ENCODE assay signal across 11 cellular contexts in the genomic region with DNA sequence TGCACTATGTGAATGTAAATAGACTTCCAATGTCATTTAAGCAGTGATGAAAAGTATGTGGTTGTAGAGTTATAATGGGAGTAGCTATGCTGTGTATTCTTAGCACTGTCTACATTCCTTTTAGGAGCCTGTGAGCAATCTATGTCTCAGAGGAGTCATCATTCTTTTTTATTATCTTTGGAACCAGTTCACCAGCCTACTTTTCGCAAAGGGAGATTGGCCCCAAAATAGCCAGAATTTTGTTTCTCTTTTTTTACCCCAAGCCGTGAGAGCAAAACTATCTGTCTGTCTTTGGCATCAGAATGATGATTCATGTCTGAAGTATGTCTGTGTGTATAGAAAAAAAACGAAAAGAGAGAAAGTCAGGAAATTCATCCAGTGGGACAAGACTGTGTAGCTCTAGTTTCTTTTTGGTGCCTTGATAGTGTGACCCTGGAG. TPM values are rescaled to one million over a fixed set of nuclear protein-coding genes. Genes with fewer than 3 reads are reported as not detected.
DNase-seq lines count a peak whose midpoint lies in the region; ATAC-seq, FAIRE-seq and TF ChIP-seq lines count a peak whose summit lies in the region.
"Had no signal": no experiment of that assay in that cellular context is flagged by ENCODE, and none has a peak within 500 bp of the region (broad histone marks: within the 10 kb centered on the region; RNA-seq: fewer than 3 reads in every experiment).

No MANE protein-coding gene starts in this region.

- H3K27me3 ChIP-seq in HCT116 (ENCODE audit: insufficient read depth, low read length) (no peaks in the 10 kb centered on the region), ascending aorta (no peaks in the 10 kb centered on the region)

- H3K4me3 ChIP-seq in HCT116 (replicated peaks in 1 of 2; ENCODE audit: low read depth in 1 of 2, low read length in 2 of 2): peak overlapping the region in 1 of 2 experiments; percentile 6; a peak in 1 of 4 replicates
- H3K4me3 ChIP-seq in ascending aorta: peak overlapping the region in 1 of 2 donors; percentile 19

- CTCF ChIA-PET in HCT116 (lab: Charles Lee): no interaction called here

- H3K4me1 ChIP-seq in HCT116 (ENCODE audit: control insufficient read depth in 1 of 2, insufficient read depth in 2 of 2, low read length in 2 of 2) (peaks cover 12 to 19% of the 10 kb centered on the region in 2 experiments), ascending aorta (peaks cover 4 to 63% of the 10 kb centered on the region in 2 donors)

- H3K4me2 ChIP-seq in HCT116 (ENCODE audit: low read length): peak overlapping the region; percentile 57

- intact Hi-C loops in HCT116 (cut with micrococcal nuclease): no loop called here
- intact Hi-C loops in ascending aorta (cut with DNase I): loop anchor here (1.0 to 2.0 kb wide), 2 partner anchors 16 to 44 kb away; partner anchors contain the start of gene OSBPL9
- intact Hi-C loops in left cardiac atrium (cut with DNase I): loop anchor here in 1 of 2 donors (10.0 kb wide), 1 partner anchor 74 kb away; no protein-coding TSS in a partner anchor

- RAD21 ChIA-PET in HCT116 (lab: Charles Lee; ENCODE audit: low non-redundant PET in 1 of 2, low total read pairs in 2 of 2, uncharacterized antibody in 2 of 2, unreplicated experiment in 2 of 2): no interaction called here

- no TSS peak for BruUV-seq in HCT116 (replicated peaks; lab: Mats Ljungman, UMichigan)

- no peaks in the 10 kb centered on the region; the same call in 1 of the 2 replicates for H3K9me2 ChIP-seq in HCT116 (ENCODE audit: insufficient read depth)

- TF ChIP-seq CTCF in HCT116 (IDR thresholded peaks at IDR 0.05 in 2 of 3, conservative IDR thresholded peaks at IDR 0.05 in 1 of 3; ENCODE audit: borderline replicate concordance in 1 of 3, insufficient read depth in 1 of 3, low read depth in 2 of 3, low read length in 2 of 3): no peak
- TF ChIP-seq CTCF in ascending aorta (IDR thresholded peaks at IDR 0.05): no peak

- ATAC-seq in HCT116 (peak; percentile 84), left cardiac atrium (peak; percentile 84 to 96)

- peaks cover 4% of the 10 kb centered on the region; the same call in 1 of the 2 replicates for H3K79me2 ChIP-seq in HCT116 (ENCODE audit: insufficient read depth, low read length)

- H3K9me3 ChIP-seq in HCT116 (ENCODE audit: control insufficient read depth in 1 of 2, insufficient read depth in 1 of 2, low read depth in 1 of 2, low read length in 2 of 2): no peaks in the 10 kb centered on the region
- H3K9me3 ChIP-seq in ascending aorta: no peaks in the 10 kb centered on the region

- H3K27ac ChIP-seq in HCT116 (ENCODE audit: low read depth, low read length): no peak overlapping the region
- H3K27ac ChIP-seq in ascending aorta: peak overlapping the region; percentile 80 to 83

- TF ChIP-seq POLR2A in HCT116 (IDR thresholded peaks at IDR 0.05; ENCODE audit: borderline replicate concordance, extremely low read depth, insufficient read depth, insufficient read length) (no peak), GM12892 (IDR thresholded peaks at IDR 0.05; ENCODE audit: low read depth, low read length) (no peak)

- FAIRE-seq in GM12892 (lab: Jason Lieb, UNC): no peak

- H3K36me3 ChIP-seq in HCT116 (ENCODE audit: control insufficient read depth in 1 of 2, insufficient read depth in 2 of 2, low read length in 2 of 2): no peaks in the 10 kb centered on the region
- H3K36me3 ChIP-seq in ascending aorta: no peaks in the 10 kb centered on the region

- H2AFZ ChIP-seq in HCT116 (ENCODE audit: low read depth, low read length, poor library complexity, severe bottlenecking): no peak overlapping the region

- POLR2A ChIA-PET in HCT116 (lab: Charles Lee): no interaction called here

- no peak overlapping the region for H3K9ac ChIP-seq in HCT116 (ENCODE audit: low read length)

- no peaks in the 10 kb centered on the region for H4K20me1 ChIP-seq in HCT116 (ENCODE audit: insufficient read depth)

- DNase-seq in HCT116 (ENCODE audit: low read depth, low spot score) (no peak), ascending aorta (ENCODE audit: low spot score in 2 of 2) (no peak), left cardiac atrium (no peak), smooth muscle cell of the brain vasculature (ENCODE audit: low read depth, low spot score) (peak; percentile 88), DMS53 (lab: John Stamatoyannopoulos, UW) (no peak), GM12892 (ENCODE audit: insufficient read length) (no peak), Ammon's horn (ENCODE audit: low spot score) (no peak)
- no peak for DNase-seq in activated CD4-positive, alpha-beta T cell treated with anti-CD3 and anti-CD28 coated beads, Interleukin-2, amount 50 U/mL, for 1 hour
- DNase-seq: activated gamma-delta T cell treated with Interleukin-2 at 50 U/mL for 16 hours, GOT3, Kasumi-1 had no signal

- TF ChIP-seq RAD21 in HCT116 (IDR thresholded peaks at IDR 0.05; ENCODE audit: low read depth): no peak

TF ChIP-seq in HCT116, 20 proteins besides CTCF, POLR2A, EP300 and RAD21:
- TF ChIP-seq CBX3 (IDR thresholded peaks at IDR 0.05; ENCODE audit: low read depth) (no peak), JUND (IDR thresholded peaks at IDR 0.05) (peak; percentile 66), FOSL1 (IDR thresholded peaks at IDR 0.05; ENCODE audit: low read depth) (0 out of 2 replicates have a peak, but pooled peaks have one; percentile 54), EZH2phosphoT487 (IDR thresholded peaks at IDR 0.05; ENCODE audit: borderline replicate concordance) (no peak)
- TF ChIP-seq, protein P1, sequence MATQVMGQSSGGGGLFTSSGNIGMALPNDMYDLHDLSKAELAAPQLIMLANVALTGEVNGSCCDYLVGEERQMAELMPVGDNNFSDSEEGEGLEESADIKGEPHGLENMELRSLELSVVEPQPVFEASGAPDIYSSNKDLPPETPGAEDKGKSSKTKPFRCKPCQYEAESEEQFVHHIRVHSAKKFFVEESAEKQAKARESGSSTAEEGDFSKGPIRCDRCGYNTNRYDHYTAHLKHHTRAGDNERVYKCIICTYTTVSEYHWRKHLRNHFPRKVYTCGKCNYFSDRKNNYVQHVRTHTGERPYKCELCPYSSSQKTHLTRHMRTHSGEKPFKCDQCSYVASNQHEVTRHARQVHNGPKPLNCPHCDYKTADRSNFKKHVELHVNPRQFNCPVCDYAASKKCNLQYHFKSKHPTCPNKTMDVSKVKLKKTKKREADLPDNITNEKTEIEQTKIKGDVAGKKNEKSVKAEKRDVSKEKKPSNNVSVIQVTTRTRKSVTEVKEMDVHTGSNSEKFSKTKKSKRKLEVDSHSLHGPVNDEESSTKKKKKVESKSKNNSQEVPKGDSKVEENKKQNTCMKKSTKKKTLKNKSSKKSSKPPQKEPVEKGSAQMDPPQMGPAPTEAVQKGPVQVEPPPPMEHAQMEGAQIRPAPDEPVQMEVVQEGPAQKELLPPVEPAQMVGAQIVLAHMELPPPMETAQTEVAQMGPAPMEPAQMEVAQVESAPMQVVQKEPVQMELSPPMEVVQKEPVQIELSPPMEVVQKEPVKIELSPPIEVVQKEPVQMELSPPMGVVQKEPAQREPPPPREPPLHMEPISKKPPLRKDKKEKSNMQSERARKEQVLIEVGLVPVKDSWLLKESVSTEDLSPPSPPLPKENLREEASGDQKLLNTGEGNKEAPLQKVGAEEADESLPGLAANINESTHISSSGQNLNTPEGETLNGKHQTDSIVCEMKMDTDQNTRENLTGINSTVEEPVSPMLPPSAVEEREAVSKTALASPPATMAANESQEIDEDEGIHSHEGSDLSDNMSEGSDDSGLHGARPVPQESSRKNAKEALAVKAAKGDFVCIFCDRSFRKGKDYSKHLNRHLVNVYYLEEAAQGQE (IDR thresholded peaks at IDR 0.05; ENCODE audit: low read depth): no peak

RNA-seq across cellular contexts. Expression of gene OSBPL9, which starts 44.2 kb away (rescaled TPM):
- total RNA-seq in HCT116 (2021; ENCODE audit: unreplicated experiment) (52.6 TPM), ascending aorta (101 TPM), left cardiac atrium (10 to 100 TPM; 39.3 to 45.1 TPM)
- polyA plus RNA-seq in HCT116 (2012): 31.7 and 37.0 TPM in 2 replicates
- polyA plus RNA-seq in GM12892 (2012; ENCODE audit: missing spikeins): 94.1 TPM
